1 cellular context compared by ENCODE assay signal in genomic region chr12:31569517-31569916, GRCh38. TPM values are rescaled to one million over a fixed set of nuclear protein-coding genes. Genes with fewer than 3 reads are reported as not detected.
"Had no signal": no experiment of that assay in that cellular context is flagged by ENCODE, and none has a peak within 500 bp of the region (broad histone marks: within the 10 kb centered on the region; RNA-seq: fewer than 3 reads in every experiment).

No MANE protein-coding gene starts in this region.

RNA-seq across cellular contexts. Expression of gene DENND5B, which starts 21.4 kb away (rescaled TPM):
- polyA plus RNA-seq: naive thymus-derived CD4-positive, alpha-beta T cell had no signal
